ENCODE assay signal across 27 cellular contexts in genomic region chr1:223125249-223125648, GRCh38.
"Had no signal": no experiment of that assay in that cellular context is flagged by ENCODE, and none has a peak within 500 bp of the region (broad histone marks: within the 10 kb centered on the region; RNA-seq: fewer than 3 reads in every experiment).

No MANE protein-coding gene starts in this region.

- H3K27me3 ChIP-seq: esophagus muscularis mucosa, foreskin keratinocyte, gastroesophageal sphincter, heart left ventricle, hepatocyte, left lung, right atrium auricular region, sigmoid colon, testis, tibial artery had no signal

- H3K4me1 ChIP-seq: foreskin keratinocyte, prostate gland had no signal

- H3K9me3 ChIP-seq: esophagus muscularis mucosa, gastroesophageal sphincter, heart left ventricle, left lung, mucosa of descending colon, prostate gland, right atrium auricular region, sigmoid colon, testis, tibial artery had no signal

- H3K36me3 Mint-ChIP-seq: mesothelial cell of epicardium; naive B cell; natural killer cell treated with Interleukin-12 subunit alpha and Interleukin-12 subunit beta and Interleukin-15 and Interleukin-18, amount 100 ng/mL, for 72 hours; stimulated activated effector memory CD8-positive, alpha-beta T cell treated with anti-CD3 and anti-CD28 coated beads, Interleukin-12 subunit alpha, Interleukin-12 subunit beta, amount 100 ng/mL, for 72 hours; type B pancreatic cell had no signal

- H2AFZ ChIP-seq: hepatocyte had no signal

- H3K27ac Mint-ChIP-seq: mesothelial cell of epicardium; naive B cell; natural killer cell treated with Interleukin-12 subunit alpha and Interleukin-12 subunit beta and Interleukin-15 and Interleukin-18, amount 100 ng/mL, for 72 hours; stimulated activated effector memory CD8-positive, alpha-beta T cell treated with anti-CD3 and anti-CD28 coated beads, Interleukin-12 subunit alpha, Interleukin-12 subunit beta, amount 100 ng/mL, for 72 hours; type B pancreatic cell had no signal

- ATAC-seq: foreskin keratinocyte; gastroesophageal sphincter; heart left ventricle; left lung; mucosa of descending colon; natural killer cell treated with Interleukin-12 subunit alpha and Interleukin-12 subunit beta and Interleukin-15 and Interleukin-18, amount 100 ng/mL, for 72 hours; stimulated activated effector memory CD8-positive, alpha-beta T cell treated with anti-CD3 and anti-CD28 coated beads, Interleukin-12 subunit alpha, Interleukin-12 subunit beta, amount 100 ng/mL, for 72 hours; stimulated activated naive CD8-positive, alpha-beta T cell treated with anti-CD3 and anti-CD28 coated beads, Interleukin-15, Interleukin-2, amounts not matched to agents 100 U/mL and 50 U/mL, for 24 hours had no signal

- FAIRE-seq: endothelial cell of umbilical vein, kidney had no signal

- H3K4me3 ChIP-seq: esophagus muscularis mucosa, gastroesophageal sphincter, heart left ventricle, hepatocyte, left lung, mucosa of descending colon, prostate gland, right atrium auricular region, sigmoid colon, testis, tibial artery had no signal

- DNase-seq: dermis blood vessel endothelial cell; effector memory CD4-positive, alpha-beta T cell; foreskin keratinocyte; heart left ventricle; kidney; left lung; mesenchymal stem cell; mucosa of descending colon; naive B cell; sigmoid colon; stimulated activated CD4-positive, alpha-beta T cell treated with anti-CD3 and anti-CD28 coated beads, Interleukin-2, amount 100 ng/mL, for 24 hours; stimulated activated CD4-positive, alpha-beta T cell treated with anti-CD3 and anti-CD28 coated beads, Interleukin-4, amount 100 ng/mL, for 24 hours; stimulated activated naive CD8-positive, alpha-beta T cell treated with anti-CD3 and anti-CD28 coated beads, Interleukin-15, Interleukin-2, amounts not matched to agents 100 U/mL and 50 U/mL, for 24 hours; substantia nigra; testis; tibial artery had no signal

- H3K4me2 ChIP-seq: hepatocyte had no signal

- H3K9me3 Mint-ChIP-seq: mesothelial cell of epicardium; naive B cell; natural killer cell treated with Interleukin-12 subunit alpha and Interleukin-12 subunit beta and Interleukin-15 and Interleukin-18, amount 100 ng/mL, for 72 hours; neural crest cell; stimulated activated effector memory CD8-positive, alpha-beta T cell treated with anti-CD3 and anti-CD28 coated beads, Interleukin-12 subunit alpha, Interleukin-12 subunit beta, amount 100 ng/mL, for 72 hours; type B pancreatic cell had no signal

- H3K27ac ChIP-seq: esophagus muscularis mucosa, foreskin keratinocyte, gastroesophageal sphincter, heart left ventricle, hepatocyte, left lung, prostate gland, right atrium auricular region, sigmoid colon, testis, tibial artery had no signal

- H3K4me3 Mint-ChIP-seq: mesothelial cell of epicardium; naive B cell; natural killer cell treated with Interleukin-12 subunit alpha and Interleukin-12 subunit beta and Interleukin-15 and Interleukin-18, amount 100 ng/mL, for 72 hours; neural crest cell; stimulated activated effector memory CD8-positive, alpha-beta T cell treated with anti-CD3 and anti-CD28 coated beads, Interleukin-12 subunit alpha, Interleukin-12 subunit beta, amount 100 ng/mL, for 72 hours; type B pancreatic cell had no signal

- H3K36me3 ChIP-seq: esophagus muscularis mucosa, gastroesophageal sphincter, heart left ventricle, prostate gland, right atrium auricular region, sigmoid colon had no signal

- H3K79me2 ChIP-seq: hepatocyte had no signal
